13 cellular contexts compared by ENCODE assay signal in the genomic region with DNA sequence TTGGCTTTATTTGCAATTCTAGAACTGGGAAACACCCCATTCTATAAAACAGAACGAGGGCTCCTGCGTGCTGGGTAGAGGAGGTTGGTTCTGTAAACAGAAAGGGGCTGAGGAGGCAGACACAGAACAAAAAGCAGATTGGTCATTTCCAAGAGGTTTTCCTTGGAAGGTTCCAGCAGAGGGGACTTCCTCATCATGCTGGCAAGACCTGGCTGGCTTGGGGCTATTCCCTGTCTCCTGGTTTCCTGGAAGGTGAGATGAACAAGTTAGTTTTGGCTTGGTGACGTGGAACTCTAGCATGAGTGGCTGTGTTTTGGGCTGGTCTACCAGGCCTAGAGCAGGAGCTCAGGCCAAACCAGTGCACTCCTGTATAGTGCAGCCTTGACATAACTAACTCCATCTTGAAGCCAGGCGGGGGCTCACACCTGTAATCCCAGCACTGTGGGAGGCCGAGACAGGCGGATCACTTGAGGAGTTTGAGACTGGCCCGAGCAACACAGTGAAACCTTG. TPM values are rescaled to one million over a fixed set of nuclear protein-coding genes. Genes with fewer than 3 reads are reported as not detected.
DNase-seq lines count a peak whose midpoint lies in the region; ATAC-seq, FAIRE-seq and TF ChIP-seq lines count a peak whose summit lies in the region.
"Had no signal": no experiment of that assay in that cellular context is flagged by ENCODE, and none has a peak within 500 bp of the region (broad histone marks: within the 10 kb centered on the region; RNA-seq: fewer than 3 reads in every experiment).

No MANE protein-coding gene starts in this region.

- POLR2A ChIA-PET in PC-3 (lab: Charles Lee; ENCODE audit: unreplicated experiment), result interaction anchor here (0.6 kb wide), 1 partner anchor 60 kb away, joined by 3 read pairs; no protein-coding TSS in a partner anchor

- 63% methylated on average over 7 of the region's 7 CpGs for WGBS in mesenchymal stem cell

- H3K79me2 ChIP-seq in PC-3 (ENCODE audit: low read length), result no peaks in the 10 kb centered on the region

- TF ChIP-seq CTCF in PC-3 (conservative IDR thresholded peaks at IDR 0.05; ENCODE audit: low read depth, low read length), result no peak
- no peak for TF ChIP-seq CTCF in bronchial epithelial cell (IDR thresholded peaks at IDR 0.05; ENCODE audit: insufficient read depth, low read length, severe bottlenecking)

- H3K9ac ChIP-seq in PC-3 (ENCODE audit: low read length), result peak overlapping the region; percentile 80
- peak overlapping the region; percentile 55 for H3K9ac ChIP-seq in mesenchymal stem cell (ENCODE audit: low read length)

- H3F3A ChIP-seq in PC-3 (ENCODE audit: low read length, unreplicated experiment), result peaks cover 21% of the 10 kb centered on the region

- H3K4ac ChIP-seq in mesenchymal stem cell (ENCODE audit: low read depth in 1 of 2, low read length in 2 of 2), result peak overlapping the region; percentile 73 to 85

- H3K9me3 ChIP-seq in PC-3 (ENCODE audit: low read length) (no peaks in the 10 kb centered on the region), mesenchymal stem cell (ENCODE audit: control insufficient read depth, low read length) (no peaks in the 10 kb centered on the region)
- H3K9me3 ChIP-seq: heart right ventricle had no signal

- H3K23ac ChIP-seq in mesenchymal stem cell (ENCODE audit: low read length in 2 of 2), result no peak overlapping the region

- H2BK5ac ChIP-seq in mesenchymal stem cell (ENCODE audit: low read depth, low read length, poor library complexity, severe bottlenecking), result peak overlapping the region; percentile 95

- H2AFZ ChIP-seq in PC-3 (ENCODE audit: low read length) (peak overlapping the region; percentile 33; the same call in 1 of the 2 replicates), mesenchymal stem cell (ENCODE audit: low read depth, low read length) (no peak overlapping the region)

- intact Hi-C loops in PC-3 (cut with micrococcal nuclease), result loop anchor here (1.0 kb wide), 3 partner anchors 8 to 28 kb away; no protein-coding TSS in a partner anchor

- peak; percentile 73 for DNase-seq in ELF-1 (ENCODE audit: low read depth, low spot score)
- peak; percentile 64 for DNase-seq in PC-3
- peak; percentile 72 for DNase-seq in bronchial epithelial cell (ENCODE audit: low read depth)
- DNase-seq in mesenchymal stem cell, result peak; percentile 48
- no peak for DNase-seq in stimulated activated CD4-positive, alpha-beta T cell treated with anti-CD3 and anti-CD28 coated beads, Interleukin-4, amount 100 ng/mL, for 4 hours
- DNase-seq in HuH-7 (ENCODE audit: low spot score), result no peak
- no peak for DNase-seq in effector CD8-positive, alpha-beta T cell (lab: John Stamatoyannopoulos, UW)
- DNase-seq: activated CD8-positive, alpha-beta memory T cell treated with anti-CD3 and anti-CD28 coated beads for 24 hours; effector CD4-positive, alpha-beta T cell; heart right ventricle; NCI-H2081; T-helper 2 cell had no signal

- H4K91ac ChIP-seq in mesenchymal stem cell (ENCODE audit: low read length), result peak overlapping the region; percentile 65

- ATAC-seq in PC-3 (peak; percentile 25), GM21576 (IDR thresholded peaks at IDR 0.05; ENCODE audit: unreplicated experiment) (no peak)
- ATAC-seq: heart right ventricle had no signal

- FAIRE-seq in bronchial epithelial cell (lab: Jason Lieb, UNC), result no peak

- no peak overlapping the region for H3K14ac ChIP-seq in mesenchymal stem cell (ENCODE audit: low read length in 2 of 2)

- CTCF ChIA-PET in PC-3 (lab: Charles Lee), result no interaction called here

- H3K27ac ChIP-seq in PC-3 (ENCODE audit: low read length) (peak overlapping the region; percentile 99), mesenchymal stem cell (ENCODE audit: low read length, poor library complexity, severe bottlenecking) (peak overlapping the region; percentile 99)
- H3K27ac ChIP-seq: heart right ventricle had no signal

- peak overlapping the region; percentile 84 for H4K8ac ChIP-seq in mesenchymal stem cell (ENCODE audit: low read length)

- BruUV-seq in PC-3 (replicated peaks; lab: Mats Ljungman, UMichigan), result no TSS peak

- H3K4me1 ChIP-seq in PC-3 (ENCODE audit: insufficient read depth, low read length) (peaks cover 25% of the 10 kb centered on the region), mesenchymal stem cell (ENCODE audit: control insufficient read depth, insufficient read depth, low read depth, low read length) (peaks cover 21% of the 10 kb centered on the region)
- H3K4me1 ChIP-seq: heart right ventricle had no signal

- no peaks in the 10 kb centered on the region for H3K9me2 ChIP-seq in PC-3 (replicated peaks; ENCODE audit: low read length)

- H3K18ac ChIP-seq in mesenchymal stem cell (ENCODE audit: low read depth in 1 of 2, low read length in 2 of 2), result peak overlapping the region; percentile 57 to 61

- no peak overlapping the region for H2BK120ac ChIP-seq in mesenchymal stem cell (ENCODE audit: low read depth, low read length)

- H3K79me1 ChIP-seq in mesenchymal stem cell (replicated peaks; ENCODE audit: low read length, poor library complexity, severe bottlenecking), result no peaks in the 10 kb centered on the region

- no peak overlapping the region for H2BK15ac ChIP-seq in mesenchymal stem cell (ENCODE audit: low read depth, poor library complexity, severe bottlenecking)

- H3K27me3 ChIP-seq in PC-3 (ENCODE audit: low read length), result no peaks in the 10 kb centered on the region
- H3K27me3 ChIP-seq in bronchial epithelial cell (ENCODE audit: control insufficient read depth, insufficient read depth, low read length), result no peaks in the 10 kb centered on the region
- no peaks in the 10 kb centered on the region for H3K27me3 ChIP-seq in mesenchymal stem cell (ENCODE audit: control insufficient read depth in 1 of 2, insufficient read depth in 1 of 2, low read length in 2 of 2)

- peak overlapping the region; percentile 100 for H2AK5ac ChIP-seq in mesenchymal stem cell (ENCODE audit: low read length, severe bottlenecking)

- H2BK12ac ChIP-seq in mesenchymal stem cell (ENCODE audit: low read length in 2 of 2), result peak overlapping the region; percentile 81 to 95

- no peaks in the 10 kb centered on the region for H4K20me1 ChIP-seq in PC-3 (ENCODE audit: low read length)

- no peaks in the 10 kb centered on the region for H3K36me3 ChIP-seq in PC-3 (ENCODE audit: low read depth, low read length)
- H3K36me3 ChIP-seq in bronchial epithelial cell (ENCODE audit: control insufficient read depth, insufficient read depth, low read length), result no peaks in the 10 kb centered on the region
- H3K36me3 ChIP-seq in mesenchymal stem cell (ENCODE audit: control insufficient read depth in 1 of 2, insufficient read depth in 2 of 2, low read depth in 1 of 2, low read length in 2 of 2), result no peaks in the 10 kb centered on the region
- H3K36me3 ChIP-seq: heart right ventricle had no signal

- peak overlapping the region; percentile 41 for H3K4me3 ChIP-seq in PC-3 (ENCODE audit: low read length)
- no peak overlapping the region for H3K4me3 ChIP-seq in bronchial epithelial cell (ENCODE audit: low read depth, low read length)
- no peak overlapping the region for H3K4me3 ChIP-seq in mesenchymal stem cell (ENCODE audit: insufficient read depth in 1 of 2, low read depth in 1 of 2, low read length in 2 of 2)
- H3K4me3 ChIP-seq: heart right ventricle had no signal

- H3K4me2 ChIP-seq in PC-3 (ENCODE audit: low read length) (peak overlapping the region; percentile 81), mesenchymal stem cell (ENCODE audit: low read length, poor library complexity, severe bottlenecking) (no peak overlapping the region)

RNA-seq across cellular contexts. Expression of a gene that starts 26.1 kb away (rescaled TPM):
- total RNA-seq in PC-3 (2014; rRNA removed), result 119 and 151 TPM in 2 replicates
- 87.9 and 113 TPM in 2 replicates for total RNA-seq in bronchial epithelial cell
- 177 TPM for polyA plus RNA-seq in mesenchymal stem cell (2013, experiment 1 of 2)
- polyA plus RNA-seq in mesenchymal stem cell (2013, experiment 2 of 2), result 148 TPM

Comparison
In these comparisons a context has a peak if more than half of its experiments do, and no peak if none do; other contexts are left out.
1. DNase-seq: peak in ELF-1 (single experiment), PC-3 (single experiment), bronchial epithelial cell (single experiment) and mesenchymal stem cell (single experiment); none in stimulated activated CD4-positive, alpha-beta T cell treated with anti-CD3 and anti-CD28 coated beads, Interleukin-4, amount 100 ng/mL, for 4 hours (0 of 2), HuH-7 (single experiment) and effector CD8-positive, alpha-beta T cell (single experiment).